ENCODE assay signal across 9 cellular contexts in the genomic region with DNA sequence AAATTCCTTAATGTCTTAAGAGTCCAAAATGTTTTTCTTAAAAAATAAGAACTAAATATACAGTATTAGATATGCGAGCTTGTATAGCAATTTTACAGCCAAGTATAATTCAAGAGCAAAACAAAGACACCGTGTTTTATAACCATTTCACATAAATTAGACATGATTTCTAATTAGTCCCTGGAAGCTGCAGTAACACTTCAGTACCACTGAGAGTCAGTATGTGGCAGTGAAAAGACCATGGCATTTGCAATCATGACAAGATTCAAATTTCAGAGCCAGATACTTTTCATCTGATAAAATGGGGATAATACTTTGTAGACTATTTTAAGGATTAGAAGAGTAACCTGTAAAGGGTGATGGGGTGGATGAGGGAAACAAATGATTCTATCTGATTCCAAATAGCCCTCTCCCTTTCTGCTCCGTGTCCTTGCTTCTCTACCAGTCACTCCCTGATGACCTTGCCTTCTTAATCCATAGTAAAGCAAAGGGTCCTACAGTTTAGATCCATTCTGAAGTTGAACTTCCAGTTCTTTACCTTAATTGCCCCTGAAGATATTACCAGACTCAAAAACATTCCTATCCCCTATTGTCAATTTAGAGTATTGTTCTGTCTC.
DNase-seq lines count a peak whose midpoint lies in the region; ATAC-seq, FAIRE-seq and TF ChIP-seq lines count a peak whose summit lies in the region.
"Had no signal": no experiment of that assay in that cellular context is flagged by ENCODE, and none has a peak within 500 bp of the region (broad histone marks: within the 10 kb centered on the region; RNA-seq: fewer than 3 reads in every experiment).

No MANE protein-coding gene starts in this region.

- H3K4me3 Mint-ChIP-seq in activated naive CD8-positive, alpha-beta T cell treated with anti-CD3 and anti-CD28 coated beads, Interleukin-2, amount 10 ng/mL, durations not matched to agents 7 days and 5 days, result no peak overlapping the region
- no peak overlapping the region for H3K4me3 Mint-ChIP-seq in activated naive CD8-positive, alpha-beta T cell treated with anti-CD3 and anti-CD28 coated beads for 36 hours
- H3K4me3 Mint-ChIP-seq: dendritic cell treated with granulocyte-macrophage colony-stimulating factor and Interleukin-4, amounts not matched to agents 40 ng/mL and 50 ng/mL, for 4 days had no signal

- TF ChIP-seq CTCF in HCT116 (IDR thresholded peaks at IDR 0.05 in 2 of 3, conservative IDR thresholded peaks at IDR 0.05 in 1 of 3; ENCODE audit: borderline replicate concordance in 1 of 3, insufficient read depth in 1 of 3, low read depth in 2 of 3, low read length in 2 of 3), result peak; percentile 53 to 86 (median 79); a peak in 5 of 6 replicates
- peak; percentile 79 for TF ChIP-seq CTCF in astrocyte of the spinal cord (IDR thresholded peaks at IDR 0.05; ENCODE audit: low read depth, low read length)
- peak; percentile 12 to 58 (median 27) for TF ChIP-seq CTCF in thyroid gland (IDR thresholded peaks at IDR 0.05)

- intact Hi-C loops in HCT116 (cut with micrococcal nuclease), result loop anchor here (1.0 to 10.0 kb wide), 5 partner anchors 178 to 548 kb away; no protein-coding TSS in a partner anchor
- intact Hi-C loops in thyroid gland (cut with DNase I), result loop anchor here (10.0 kb wide), 1 partner anchor 340 kb away; the partner anchor contains the start of gene SLC2A13

- H3K4me1 ChIP-seq in HCT116 (ENCODE audit: control insufficient read depth in 1 of 2, insufficient read depth in 2 of 2, low read length in 2 of 2) (no peaks in the 10 kb centered on the region), thyroid gland (no peaks in the 10 kb centered on the region)

- H2AFZ ChIP-seq in HCT116 (ENCODE audit: low read depth, low read length, poor library complexity, severe bottlenecking), result no peak overlapping the region

- no peak overlapping the region for H3K27ac ChIP-seq in HCT116 (ENCODE audit: low read depth, low read length)
- no peak overlapping the region for H3K27ac ChIP-seq in thyroid gland

- H3K27me3 Mint-ChIP-seq in activated naive CD8-positive, alpha-beta T cell treated with anti-CD3 and anti-CD28 coated beads, Interleukin-2, amount 10 ng/mL, durations not matched to agents 7 days and 5 days, result no peaks in the 10 kb centered on the region
- H3K27me3 Mint-ChIP-seq in activated naive CD8-positive, alpha-beta T cell treated with anti-CD3 and anti-CD28 coated beads for 36 hours, result no peaks in the 10 kb centered on the region
- H3K27me3 Mint-ChIP-seq: dendritic cell treated with granulocyte-macrophage colony-stimulating factor and Interleukin-4, amounts not matched to agents 40 ng/mL and 50 ng/mL, for 4 days had no signal

- H3K9ac ChIP-seq in HCT116 (ENCODE audit: low read length), result no peak overlapping the region

- POLR2A ChIA-PET in activated naive CD8-positive, alpha-beta T cell treated with anti-CD3 and anti-CD28 coated beads, Interleukin-2, amount 10 ng/mL, durations not matched to agents 7 days and 5 days (lab: Charles Lee), result no interaction called here
- POLR2A ChIA-PET in HCT116 (lab: Charles Lee), result no interaction called here

- no peaks in the 10 kb centered on the region for H3K9me3 Mint-ChIP-seq in activated naive CD8-positive, alpha-beta T cell treated with anti-CD3 and anti-CD28 coated beads, Interleukin-2, amount 10 ng/mL, durations not matched to agents 7 days and 5 days
- no peaks in the 10 kb centered on the region for H3K9me3 Mint-ChIP-seq in activated naive CD8-positive, alpha-beta T cell treated with anti-CD3 and anti-CD28 coated beads for 36 hours

- ATAC-seq in activated naive CD8-positive, alpha-beta T cell treated with anti-CD3 and anti-CD28 coated beads, Interleukin-2, amount 10 ng/mL, durations not matched to agents 7 days and 5 days (ENCODE audit: low read depth), result peak; percentile 70
- no peak for ATAC-seq in HCT116

- H4K20me1 ChIP-seq in HCT116 (ENCODE audit: insufficient read depth), result no peaks in the 10 kb centered on the region

- no peaks in the 10 kb centered on the region for H3K4me1 Mint-ChIP-seq in activated naive CD8-positive, alpha-beta T cell treated with anti-CD3 and anti-CD28 coated beads, Interleukin-2, amount 10 ng/mL, durations not matched to agents 7 days and 5 days
- no peaks in the 10 kb centered on the region for H3K4me1 Mint-ChIP-seq in activated naive CD8-positive, alpha-beta T cell treated with anti-CD3 and anti-CD28 coated beads for 36 hours

- H3K9me3 ChIP-seq in HCT116 (ENCODE audit: control insufficient read depth in 1 of 2, insufficient read depth in 1 of 2, low read depth in 1 of 2, low read length in 2 of 2) (no peaks in the 10 kb centered on the region), thyroid gland (no peaks in the 10 kb centered on the region)

- RAD21 ChIA-PET in HCT116 (lab: Charles Lee; ENCODE audit: low non-redundant PET in 1 of 2, low total read pairs in 2 of 2, uncharacterized antibody in 2 of 2, unreplicated experiment in 2 of 2), result no interaction called here

- H3K4me2 ChIP-seq in HCT116 (ENCODE audit: low read length), result no peak overlapping the region

- DNase-seq in activated naive CD8-positive, alpha-beta T cell treated with anti-CD3 and anti-CD28 coated beads, Interleukin-2, amount 10 ng/mL, durations not matched to agents 7 days and 5 days, result no peak
- no peak for DNase-seq in activated naive CD8-positive, alpha-beta T cell treated with anti-CD3 and anti-CD28 coated beads for 36 hours
- DNase-seq in HCT116 (ENCODE audit: low read depth, low spot score) (peak; percentile 23), NCI-H1930 (lab: John Stamatoyannopoulos, UW) (peak; percentile 31 to 43), astrocyte of the spinal cord (ENCODE audit: low read depth, low spot score) (peak; percentile 53), inferior parietal cortex (ENCODE audit: extremely low spot score) (peak; percentile 46), thyroid gland (no peak), GM19239 (ENCODE audit: insufficient read length, low spot score) (no peak)

- H3K9me2 ChIP-seq in HCT116 (ENCODE audit: insufficient read depth), result no peaks in the 10 kb centered on the region

- H3K4me3 ChIP-seq in HCT116 (replicated peaks in 1 of 2; ENCODE audit: low read depth in 1 of 2, low read length in 2 of 2) (no peak overlapping the region), astrocyte of the spinal cord (ENCODE audit: low read depth, low read length) (no peak overlapping the region), thyroid gland (replicated peaks in 1 of 3) (no peak overlapping the region)

- FAIRE-seq in GM19239 (lab: Jason Lieb, UNC), result no peak

- CTCF ChIA-PET in HCT116 (lab: Charles Lee), result interaction anchor here (1.0 kb wide), 2 partner anchors 343 to 548 kb away, joined by 3 read pairs; no protein-coding TSS in a partner anchor

- WGBS in thyroid gland, 2 donors, result 53 to 57% methylated on average over 3 of the region's 3 CpGs

- no TSS peak for BruUV-seq in HCT116 (replicated peaks; lab: Mats Ljungman, UMichigan)

- H3K27me3 ChIP-seq in HCT116 (ENCODE audit: insufficient read depth, low read length) (no peaks in the 10 kb centered on the region), thyroid gland (no peaks in the 10 kb centered on the region)

- H3K27ac Mint-ChIP-seq in activated naive CD8-positive, alpha-beta T cell treated with anti-CD3 and anti-CD28 coated beads, Interleukin-2, amount 10 ng/mL, durations not matched to agents 7 days and 5 days, result no peak overlapping the region
- H3K27ac Mint-ChIP-seq in activated naive CD8-positive, alpha-beta T cell treated with anti-CD3 and anti-CD28 coated beads for 36 hours, result no peak overlapping the region
- H3K27ac Mint-ChIP-seq: dendritic cell treated with granulocyte-macrophage colony-stimulating factor and Interleukin-4, amounts not matched to agents 40 ng/mL and 50 ng/mL, for 4 days had no signal

- H3K36me3 ChIP-seq in HCT116 (ENCODE audit: control insufficient read depth in 1 of 2, insufficient read depth in 2 of 2, low read length in 2 of 2), result no peaks in the 10 kb centered on the region
- no peaks in the 10 kb centered on the region for H3K36me3 ChIP-seq in thyroid gland

- TF ChIP-seq POLR2A in HCT116 (IDR thresholded peaks at IDR 0.05; ENCODE audit: borderline replicate concordance, extremely low read depth, insufficient read depth, insufficient read length), result no peak
- TF ChIP-seq POLR2A in thyroid gland (IDR thresholded peaks at IDR 0.05), result no peak

- peaks cover 5% of the 10 kb centered on the region for H3K36me3 Mint-ChIP-seq in activated naive CD8-positive, alpha-beta T cell treated with anti-CD3 and anti-CD28 coated beads, Interleukin-2, amount 10 ng/mL, durations not matched to agents 7 days and 5 days
- H3K36me3 Mint-ChIP-seq in activated naive CD8-positive, alpha-beta T cell treated with anti-CD3 and anti-CD28 coated beads for 36 hours, result no peaks in the 10 kb centered on the region

- H3K79me2 ChIP-seq in HCT116 (ENCODE audit: insufficient read depth, low read length), result no peaks in the 10 kb centered on the region

- in situ Hi-C loops in astrocyte of the spinal cord (cut with HindIII; ENCODE audit: low sequenced_read_pairs), result no loop called here

- TF ChIP-seq RAD21 in HCT116 (IDR thresholded peaks at IDR 0.05; ENCODE audit: low read depth), result peak; percentile 77

TF ChIP-seq in HCT116, 20 proteins besides CTCF, POLR2A, EP300 and RAD21 (continues in another document):
- TF ChIP-seq EZH2 (IDR thresholded peaks at IDR 0.05) (no peak), CEBPB (IDR thresholded peaks at IDR 0.05; ENCODE audit: low read depth) (no peak), CBX3 (IDR thresholded peaks at IDR 0.05; ENCODE audit: low read depth) (no peak), ZNF274 (IDR thresholded peaks at IDR 0.05; ENCODE audit: low read depth, low read length) (no peak), FOSL1 (IDR thresholded peaks at IDR 0.05; ENCODE audit: low read depth) (no peak), SIN3A (IDR thresholded peaks at IDR 0.05; ENCODE audit: low read depth) (no peak), POLR2AphosphoS5 (IDR thresholded peaks at IDR 0.05; ENCODE audit: low read depth, low read length) (no peak), JUND (IDR thresholded peaks at IDR 0.05) (no peak)
- TF ChIP-seq, protein P1, sequence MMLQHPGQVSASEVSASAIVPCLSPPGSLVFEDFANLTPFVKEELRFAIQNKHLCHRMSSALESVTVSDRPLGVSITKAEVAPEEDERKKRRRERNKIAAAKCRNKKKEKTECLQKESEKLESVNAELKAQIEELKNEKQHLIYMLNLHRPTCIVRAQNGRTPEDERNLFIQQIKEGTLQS (IDR thresholded peaks at IDR 0.05), result no peak

Comparison
In these comparisons a context has a peak if more than half of its experiments do, and no peak if none do; other contexts are left out.
1. DNase-seq: peak in HCT116 (single experiment), NCI-H1930 (2 of 2), astrocyte of the spinal cord (single experiment) and inferior parietal cortex (single experiment); none in activated naive CD8-positive, alpha-beta T cell treated with anti-CD3 and anti-CD28 coated beads, Interleukin-2, amount 10 ng/mL, durations not matched to agents 7 days and 5 days (single experiment), activated naive CD8-positive, alpha-beta T cell treated with anti-CD3 and anti-CD28 coated beads for 36 hours (single experiment), thyroid gland (0 of 2) and GM19239 (single experiment).
2. CTCF ChIP-seq: peak in every context shown above with its lines; median percentile 79 in HCT116; 79 in astrocyte of the spinal cord; 27 in thyroid gland.